13 cellular contexts compared by ENCODE assay signal in the genomic region with DNA sequence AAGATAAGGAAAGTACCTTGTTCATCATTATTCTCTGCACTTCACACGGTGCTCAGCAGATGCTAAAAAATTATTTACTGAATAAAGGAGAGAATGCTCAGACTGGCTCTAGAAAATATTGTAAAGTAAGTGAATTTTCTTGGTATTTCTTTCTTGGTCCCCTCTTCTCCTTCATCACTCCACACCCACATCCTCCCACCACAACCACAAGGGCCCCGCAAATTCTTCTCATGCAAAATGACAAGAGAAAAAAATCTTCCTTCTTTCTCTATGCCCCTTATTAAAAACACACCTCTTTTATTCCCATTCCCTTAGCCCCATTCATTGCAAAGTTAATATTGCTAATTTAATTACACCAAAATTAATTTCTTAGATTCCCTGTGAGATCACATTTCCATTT.
A peak's percentile ranks its signal among the peaks of the same experiment; 100 is the strongest.
DNase-seq lines count a peak whose midpoint lies in the region; ATAC-seq and TF ChIP-seq lines count a peak whose summit lies in the region.
"Had no signal": no experiment of that assay in that cellular context is flagged by ENCODE, and none has a peak within 500 bp of the region (broad histone marks: within the 10 kb centered on the region; RNA-seq: fewer than 3 reads in every experiment).

No MANE protein-coding gene starts in this region.

- H3K9me3 Mint-ChIP-seq in activated naive CD8-positive, alpha-beta T cell treated with anti-CD3 and anti-CD28 coated beads, Interleukin-2, amount 10 ng/mL, durations not matched to agents 7 days and 5 days: no peaks in the 10 kb centered on the region
- no peaks in the 10 kb centered on the region for H3K9me3 Mint-ChIP-seq in activated naive CD8-positive, alpha-beta T cell treated with anti-CD3 and anti-CD28 coated beads, Interleukin-2, amount 50 U/mL, for 24 hours
- H3K9me3 Mint-ChIP-seq in endothelial cell (ENCODE audit: unreplicated experiment): peaks cover 4% of the 10 kb centered on the region
- H3K9me3 Mint-ChIP-seq: CD4-positive, alpha-beta memory T cell had no signal

- no peak overlapping the region for H3K27ac ChIP-seq in lower lobe of right lung

- no peak for TF ChIP-seq CTCF in Loucy (conservative IDR thresholded peaks at IDR 0.05; ENCODE audit: low read length)
- TF ChIP-seq CTCF in endothelial cell (IDR thresholded peaks at IDR 0.05; ENCODE audit: unreplicated experiment): no peak
- no peak for TF ChIP-seq CTCF in lower lobe of right lung (IDR thresholded peaks at IDR 0.05)

- H3K9me3 ChIP-seq in Loucy (ENCODE audit: insufficient read depth, low read depth, low read length) (no peaks in the 10 kb centered on the region), lower lobe of right lung (no peaks in the 10 kb centered on the region)
- H3K9me3 ChIP-seq: HAP-1 had no signal

- peaks cover 19% of the 10 kb centered on the region for H3K4me1 Mint-ChIP-seq in activated naive CD8-positive, alpha-beta T cell treated with anti-CD3 and anti-CD28 coated beads, Interleukin-2, amount 10 ng/mL, durations not matched to agents 7 days and 5 days
- H3K4me1 Mint-ChIP-seq in activated naive CD8-positive, alpha-beta T cell treated with anti-CD3 and anti-CD28 coated beads, Interleukin-2, amount 50 U/mL, for 24 hours: no peaks in the 10 kb centered on the region
- peaks cover 6% of the 10 kb centered on the region for H3K4me1 Mint-ChIP-seq in endothelial cell (ENCODE audit: unreplicated experiment)

- H3F3A ChIP-seq in Loucy (ENCODE audit: low read depth): no peaks in the 10 kb centered on the region

- intact Hi-C loops in lower lobe of right lung (cut with DNase I): no loop called here

- H3K36me3 Mint-ChIP-seq in activated naive CD8-positive, alpha-beta T cell treated with anti-CD3 and anti-CD28 coated beads, Interleukin-2, amount 10 ng/mL, durations not matched to agents 7 days and 5 days: peaks cover 2% of the 10 kb centered on the region
- H3K36me3 Mint-ChIP-seq in activated naive CD8-positive, alpha-beta T cell treated with anti-CD3 and anti-CD28 coated beads, Interleukin-2, amount 50 U/mL, for 24 hours (ENCODE audit: low read depth): no peaks in the 10 kb centered on the region
- no peaks in the 10 kb centered on the region for H3K36me3 Mint-ChIP-seq in endothelial cell (ENCODE audit: low read depth, unreplicated experiment)
- H3K36me3 Mint-ChIP-seq: CD4-positive, alpha-beta memory T cell had no signal

- no peak for ATAC-seq in activated naive CD8-positive, alpha-beta T cell treated with anti-CD3 and anti-CD28 coated beads, Interleukin-2, amount 10 ng/mL, durations not matched to agents 7 days and 5 days (ENCODE audit: low read depth)
- no peak for ATAC-seq in activated naive CD8-positive, alpha-beta T cell treated with anti-CD3 and anti-CD28 coated beads, Interleukin-2, amount 50 U/mL, for 24 hours
- no peak for ATAC-seq in lower lobe of right lung
- ATAC-seq in HG03460 (IDR thresholded peaks at IDR 0.05; ENCODE audit: unreplicated experiment): no peak
- ATAC-seq in GM21737 (IDR thresholded peaks at IDR 0.05; ENCODE audit: unreplicated experiment): no peak

- POLR2A ChIA-PET in activated naive CD8-positive, alpha-beta T cell treated with anti-CD3 and anti-CD28 coated beads, Interleukin-2, amount 10 ng/mL, durations not matched to agents 7 days and 5 days (lab: Charles Lee): no interaction called here

- peaks cover 23% of the 10 kb centered on the region for H3K4me1 ChIP-seq in Loucy (ENCODE audit: insufficient read depth, low read length, poor library complexity, severe bottlenecking)
- H3K4me1 ChIP-seq in lower lobe of right lung: no peaks in the 10 kb centered on the region
- H3K4me1 ChIP-seq: HAP-1 had no signal

- peak; percentile 50 for DNase-seq in activated naive CD8-positive, alpha-beta T cell treated with anti-CD3 and anti-CD28 coated beads, Interleukin-2, amount 10 ng/mL, durations not matched to agents 7 days and 5 days
- DNase-seq in activated naive CD8-positive, alpha-beta T cell treated with anti-CD3 and anti-CD28 coated beads, Interleukin-2, amount 50 U/mL, for 24 hours: no peak
- DNase-seq in endothelial cell (ENCODE audit: low spot score): no peak
- DNase-seq in ureter (ENCODE audit: low spot score): peak; percentile 3
- DNase-seq in lower lobe of right lung: no peak
- DNase-seq: C1 segment of cervical spinal cord; CD4-positive, alpha-beta memory T cell; DMS153; GOT3 had no signal

- peak overlapping the region; percentile 16 for H3K4me2 ChIP-seq in Loucy (ENCODE audit: low read depth, low read length, poor library complexity, severe bottlenecking)

- no peak overlapping the region for H3K9ac ChIP-seq in Loucy (ENCODE audit: low read depth, low read length, poor library complexity, severe bottlenecking)

- no peaks in the 10 kb centered on the region for H3K79me2 ChIP-seq in Loucy (ENCODE audit: insufficient read depth, low read length)

- H3K4me3 ChIP-seq in Loucy (ENCODE audit: low read length, poor library complexity, severe bottlenecking): no peak overlapping the region
- H3K4me3 ChIP-seq in lower lobe of right lung: no peak overlapping the region
- H3K4me3 ChIP-seq: HAP-1 had no signal

- peaks cover 38% of the 10 kb centered on the region for H3K27me3 Mint-ChIP-seq in activated naive CD8-positive, alpha-beta T cell treated with anti-CD3 and anti-CD28 coated beads, Interleukin-2, amount 10 ng/mL, durations not matched to agents 7 days and 5 days
- peaks cover 4% of the 10 kb centered on the region for H3K27me3 Mint-ChIP-seq in activated naive CD8-positive, alpha-beta T cell treated with anti-CD3 and anti-CD28 coated beads, Interleukin-2, amount 50 U/mL, for 24 hours
- H3K27me3 Mint-ChIP-seq in endothelial cell (ENCODE audit: unreplicated experiment): no peaks in the 10 kb centered on the region

- H3K9me2 ChIP-seq in Loucy (replicated peaks; ENCODE audit: low read depth, low read length): no peaks in the 10 kb centered on the region

- H3K27ac Mint-ChIP-seq in activated naive CD8-positive, alpha-beta T cell treated with anti-CD3 and anti-CD28 coated beads, Interleukin-2, amount 10 ng/mL, durations not matched to agents 7 days and 5 days: peak overlapping the region; percentile 36
- no peak overlapping the region for H3K27ac Mint-ChIP-seq in activated naive CD8-positive, alpha-beta T cell treated with anti-CD3 and anti-CD28 coated beads, Interleukin-2, amount 50 U/mL, for 24 hours
- peak overlapping the region; percentile 51 for H3K27ac Mint-ChIP-seq in endothelial cell (ENCODE audit: unreplicated experiment)
- H3K27ac Mint-ChIP-seq: CD4-positive, alpha-beta memory T cell had no signal

- H3K27me3 ChIP-seq in Loucy (ENCODE audit: insufficient read depth, low read length, poor library complexity, severe bottlenecking) (no peaks in the 10 kb centered on the region), lower lobe of right lung (ENCODE audit: low read depth) (no peaks in the 10 kb centered on the region)

- H3K36me3 ChIP-seq in Loucy (ENCODE audit: insufficient read depth, low read length) (no peaks in the 10 kb centered on the region), lower lobe of right lung (no peaks in the 10 kb centered on the region)
- H3K36me3 ChIP-seq: HAP-1 had no signal

- H3K4me3 Mint-ChIP-seq in activated naive CD8-positive, alpha-beta T cell treated with anti-CD3 and anti-CD28 coated beads, Interleukin-2, amount 10 ng/mL, durations not matched to agents 7 days and 5 days: peak overlapping the region; percentile 22
- no peak overlapping the region for H3K4me3 Mint-ChIP-seq in activated naive CD8-positive, alpha-beta T cell treated with anti-CD3 and anti-CD28 coated beads, Interleukin-2, amount 50 U/mL, for 24 hours
- H3K4me3 Mint-ChIP-seq in endothelial cell (ENCODE audit: unreplicated experiment): no peak overlapping the region
- H3K4me3 Mint-ChIP-seq: CD4-positive, alpha-beta memory T cell had no signal

- no peak overlapping the region for H2AFZ ChIP-seq in Loucy (ENCODE audit: low read length)

- H4K20me1 ChIP-seq in Loucy (ENCODE audit: insufficient read depth, low read length, poor library complexity, severe bottlenecking): no peaks in the 10 kb centered on the region

Comparison
In these comparisons a context has a peak if more than half of its experiments do, and no peak if none do; other contexts are left out.
1. DNase-seq: peak in activated naive CD8-positive, alpha-beta T cell treated with anti-CD3 and anti-CD28 coated beads, Interleukin-2, amount 10 ng/mL, durations not matched to agents 7 days and 5 days (single experiment) and ureter (single experiment); none in activated naive CD8-positive, alpha-beta T cell treated with anti-CD3 and anti-CD28 coated beads, Interleukin-2, amount 50 U/mL, for 24 hours (single experiment), endothelial cell (single experiment) and lower lobe of right lung (single experiment).